In genomic region chr14:60183724-60184596, GRCh38 we compare ENCODE assay signal across 8 cellular contexts. TPM values are rescaled to one million over a fixed set of nuclear protein-coding genes. Genes with fewer than 3 reads are reported as not detected.
A peak's percentile ranks its signal among the peaks of the same experiment; 100 is the strongest.
DNase-seq lines count a peak whose midpoint lies in the region; ATAC-seq, FAIRE-seq and TF ChIP-seq lines count a peak whose summit lies in the region.

No MANE protein-coding gene starts in this region.

- H3K9me3 ChIP-seq in IMR-90 (ENCODE audit: control insufficient read depth, insufficient read depth, low read length), result no peaks in the 10 kb centered on the region
- no peaks in the 10 kb centered on the region for H3K9me3 ChIP-seq in body of pancreas

- ATAC-seq in GM19463 (IDR thresholded peaks at IDR 0.05; ENCODE audit: unreplicated experiment) (peak; percentile 42), IMR-90 (ENCODE audit: low read depth) (peak; percentile 69), body of pancreas (no peak)

- intact Hi-C loops in IMR-90 (cut with micrococcal nuclease), result loop anchor here (1.0 to 5.0 kb wide), 5 partner anchors 120 to 677 kb away; no protein-coding TSS in a partner anchor
- intact Hi-C loops in body of pancreas (cut with DNase I), result no loop called here

- no peaks in the 10 kb centered on the region for H3K79me1 ChIP-seq in IMR-90 (ENCODE audit: low read depth in 1 of 2, low read length in 2 of 2)

- dilution Hi-C loops in IMR-90 (cut with HindIII; ENCODE audit: low sequenced_read_pairs, unreplicated experiment), result no loop called here

- H3K36me3 ChIP-seq in IMR-90 (ENCODE audit: control insufficient read depth, insufficient read depth, low read length) (no peaks in the 10 kb centered on the region), body of pancreas (replicated peaks in 1 of 2; ENCODE audit: insufficient read depth in 1 of 2, low read depth in 2 of 2) (no peaks in the 10 kb centered on the region)

- H4K20me1 ChIP-seq in IMR-90 (ENCODE audit: insufficient read depth, low read length), result no peaks in the 10 kb centered on the region

- H2BK15ac ChIP-seq in IMR-90 (ENCODE audit: low read depth, low read length), result no peak overlapping the region

- H2BK20ac ChIP-seq in IMR-90 (ENCODE audit: low read depth, low read length), result no peak overlapping the region

- H4K8ac ChIP-seq in IMR-90 (ENCODE audit: low read depth in 2 of 2, low read length in 2 of 2), result no peak overlapping the region

- peak; percentile 92 for TF ChIP-seq RAD21 in IMR-90 (IDR thresholded peaks at IDR 0.05; ENCODE audit: low read length)

- peak; percentile 77 for DNase-seq in DMS53 (lab: John Stamatoyannopoulos, UW)
- DNase-seq in IMR-90, result peak; percentile 77
- peak; percentile 28 for DNase-seq in NOMO-1 treated with dmso at 0.1 percent for 144 hours (lab: John Stamatoyannopoulos, UW; ENCODE audit: unreplicated experiment)
- peak in 1 of 4 donors; percentile 42 for DNase-seq in body of pancreas
- DNase-seq in smooth muscle cell of the brain vasculature (ENCODE audit: low read depth, low spot score), result peak; percentile 45
- DNase-seq in stimulated activated CD4-positive, alpha-beta T cell treated with anti-CD3 and anti-CD28 coated beads, Interleukin-4, amount 100 ng/mL, for 4 hours, result no peak

- TF ChIP-seq POLR2A in IMR-90 (IDR thresholded peaks at IDR 0.05; ENCODE audit: low read depth, low read length) (no peak), body of pancreas (IDR thresholded peaks at IDR 0.05) (no peak)

- peak overlapping the region; percentile 38 for H3K4me3 ChIP-seq in IMR-90 (ENCODE audit: insufficient read depth, low read depth, low read length)
- no peak overlapping the region for H3K4me3 ChIP-seq in body of pancreas

- no peak overlapping the region for H4K91ac ChIP-seq in IMR-90 (ENCODE audit: insufficient read depth, low read depth, low read length)

- no CpG with 5 or more reads among the region's 6 CpGs for WGBS in IMR-90 (ENCODE audit: extremely low coverage in 2 of 2, insufficient read length in 1 of 2), 2 experiments
- 7% methylated on average over 6 of the region's 6 CpGs for WGBS in body of pancreas, 2 donors

- peak; percentile 94 for TF ChIP-seq CTCF in IMR-90 (conservative IDR thresholded peaks at IDR 0.05; ENCODE audit: low read depth, low read length)
- peak; percentile 50 to 90 (median 88) for TF ChIP-seq CTCF in body of pancreas (IDR thresholded peaks at IDR 0.05)

- H4K5ac ChIP-seq in IMR-90 (ENCODE audit: low read depth, low read length), result no peak overlapping the region

- H2BK5ac ChIP-seq in IMR-90 (ENCODE audit: low read depth, low read length, poor library complexity, severe bottlenecking), result no peak overlapping the region

- no peak overlapping the region for H3K14ac ChIP-seq in IMR-90 (replicated peaks; ENCODE audit: low read depth, low read length)

- 0 out of 2 replicates have a peak overlapping the region, but pooled peaks have one; percentile 9 for H3K23ac ChIP-seq in IMR-90 (ENCODE audit: low read depth, low read length)

- H3K4me2 ChIP-seq in IMR-90 (ENCODE audit: low read depth, low read length), result peak overlapping the region; percentile 85

- no peaks in the 10 kb centered on the region for H3K4me1 ChIP-seq in IMR-90 (ENCODE audit: control insufficient read depth, insufficient read depth, low read length)
- H3K4me1 ChIP-seq in body of pancreas, result no peaks in the 10 kb centered on the region

- no TSS peak for BruUV-seq in IMR-90 (replicated peaks; lab: Mats Ljungman, UMichigan)

- H3K4ac ChIP-seq in IMR-90 (ENCODE audit: low read depth, low read length), result no peak overlapping the region

- no peak overlapping the region for H2BK120ac ChIP-seq in IMR-90 (ENCODE audit: low read depth, low read length)

- H2AFZ ChIP-seq in IMR-90 (replicated peaks; ENCODE audit: low read length, poor library complexity), result no peak overlapping the region

- H3K56ac ChIP-seq in IMR-90 (ENCODE audit: extremely low read depth, insufficient read depth, low read length), result no peak overlapping the region

- in situ Hi-C loops in IMR-90 (cut with MboI; ENCODE audit: low sequenced_read_pairs), result loop anchor here (5.0 kb wide), 2 partner anchors 117 to 217 kb away; no protein-coding TSS in a partner anchor

- H3K9ac ChIP-seq in IMR-90 (ENCODE audit: low read depth, low read length), result 0 out of 2 replicates have a peak overlapping the region, but pooled peaks have one; percentile 16

- no peak overlapping the region for H3K27ac ChIP-seq in IMR-90 (ENCODE audit: insufficient read depth, low read length)
- peak overlapping the region in 3 of 4 donors; percentile 18 to 44 (median 39) for H3K27ac ChIP-seq in body of pancreas

- no peak overlapping the region for H2AK9ac ChIP-seq in IMR-90 (replicated peaks; ENCODE audit: low read depth, low read length, poor library complexity)

- H3K18ac ChIP-seq in IMR-90 (ENCODE audit: low read depth, low read length), result no peak overlapping the region

- peaks cover 6% of the 10 kb centered on the region for H3K27me3 ChIP-seq in IMR-90 (ENCODE audit: control insufficient read depth, insufficient read depth, low read length)
- no peaks in the 10 kb centered on the region for H3K27me3 ChIP-seq in body of pancreas

- peak; percentile 100 for FAIRE-seq in islet of Langerhans (lab: Jason Lieb, UNC)

- no peaks in the 10 kb centered on the region for H3K9me1 ChIP-seq in IMR-90 (ENCODE audit: insufficient read depth, low read length)

- no peak overlapping the region for H2AK5ac ChIP-seq in IMR-90 (ENCODE audit: low read depth, low read length)

- CTCF ChIA-PET in IMR-90 (lab: Yijun Ruan, JAX), result interaction anchor here (0.6 to 2.8 kb wide), 12 partner anchors 9 to 1031 kb away, joined by 3 to 28 read pairs (median 4); no protein-coding TSS in a partner anchor

- POLR2A ChIA-PET in IMR-90 (lab: Charles Lee; ENCODE audit: unreplicated experiment), result no interaction called here

TF ChIP-seq in IMR-90, 13 proteins besides CTCF, POLR2A, EP300 and RAD21:
- no peak for TF ChIP-seq FOS (IDR thresholded peaks at IDR 0.05; ENCODE audit: low read depth, low read length)
- peak; percentile 89 for TF ChIP-seq SMC3 (IDR thresholded peaks at IDR 0.05; ENCODE audit: low read depth, low read length)
- TF ChIP-seq NFE2L2 (IDR thresholded peaks at IDR 0.05; ENCODE audit: low read depth, low read length), result no peak
- TF ChIP-seq MXI1 (IDR thresholded peaks at IDR 0.05; ENCODE audit: borderline replicate concordance, low read depth, low read length), result no peak
- no peak for TF ChIP-seq CHD1 (IDR thresholded peaks at IDR 0.05; ENCODE audit: low read depth, low read length)
- TF ChIP-seq MAZ (IDR thresholded peaks at IDR 0.05; ENCODE audit: borderline replicate concordance, low read depth, low read length), result no peak
- no peak for TF ChIP-seq RFX5 (IDR thresholded peaks at IDR 0.05; ENCODE audit: low read depth, low read length)
- peak; percentile 21; the same call in 1 of the 2 replicates for TF ChIP-seq CEBPB (IDR thresholded peaks at IDR 0.05; ENCODE audit: low read depth, low read length)
- TF ChIP-seq RCOR1 (IDR thresholded peaks at IDR 0.05; ENCODE audit: insufficient replicate concordance, low read length), result no peak
- TF ChIP-seq USF2 (IDR thresholded peaks at IDR 0.05; ENCODE audit: low read depth, low read length), result no peak
- no peak for TF ChIP-seq BHLHE40 (IDR thresholded peaks at IDR 0.05; ENCODE audit: low read depth, low read length)

RNA-seq across cellular contexts. Expression of gene DHRS7, which starts 18.8 kb away (rescaled TPM):
- total RNA-seq in IMR-90 (2012; rRNA removed), result 50.2 and 56.7 TPM in 2 replicates
- polyA plus RNA-seq in IMR-90 (2012; rRNA removed), result 30.3 and 33.9 TPM in 2 replicates
- polyA plus RNA-seq in IMR-90 (2012; cell fraction: cytosol; rRNA removed), result 42.3 and 58.5 TPM in 2 replicates
- polyA plus RNA-seq in IMR-90 (2012; cell fraction: nucleus; rRNA removed; ENCODE audit: low replicate concordance), result 16.3 and 17.9 TPM in 2 replicates
- total RNA-seq in body of pancreas, result 10 to 100 TPM; 67.7 to 97.6 TPM

Comparison
In these comparisons a context has a peak if more than half of its experiments do, and no peak if none do; other contexts are left out.
1. DNase-seq: peak in DMS53 (single experiment), IMR-90 (single experiment), NOMO-1 treated with dmso at 0.1 percent for 144 hours (single experiment) and smooth muscle cell of the brain vasculature (single experiment); none in stimulated activated CD4-positive, alpha-beta T cell treated with anti-CD3 and anti-CD28 coated beads, Interleukin-4, amount 100 ng/mL, for 4 hours (0 of 2).